ENCODE assay signal across 12 cellular contexts in genomic region chr5:111389390-111390082, GRCh38.
DNase-seq lines count a peak whose midpoint lies in the region; ATAC-seq and TF ChIP-seq lines count a peak whose summit lies in the region.
"Had no signal": no experiment of that assay in that cellular context is flagged by ENCODE, and none has a peak within 500 bp of the region (broad histone marks: within the 10 kb centered on the region; RNA-seq: fewer than 3 reads in every experiment).

No MANE protein-coding gene starts in this region.

- no peaks in the 10 kb centered on the region for H3K27me3 ChIP-seq in brain microvascular endothelial cell (replicated peaks)
- no peaks in the 10 kb centered on the region for H3K27me3 ChIP-seq in skeletal muscle satellite cell (ENCODE audit: control insufficient read depth, insufficient read depth, low read length)
- H3K27me3 ChIP-seq: gastroesophageal sphincter had no signal

- no peak overlapping the region for H3K4me2 ChIP-seq in skeletal muscle satellite cell (ENCODE audit: low read length)
- H3K4me2 ChIP-seq: PC-9 had no signal

- peaks cover 2% of the 10 kb centered on the region for H3K9me3 Mint-ChIP-seq in activated CD4-positive, alpha-beta T cell treated with anti-CD3 and anti-CD28 coated beads, Interleukin-2, amount 10 ng/mL, durations not matched to agents 7 days and 5 days

- CTCF ChIA-PET in activated CD4-positive, alpha-beta T cell treated with anti-CD3 and anti-CD28 coated beads, Interleukin-2, amount 10 ng/mL, durations not matched to agents 7 days and 5 days (lab: Charles Lee), result interaction anchor here (0.8 kb wide), 1 partner anchor 10 kb away, joined by 3 read pairs; no protein-coding TSS in a partner anchor

- no peak for TF ChIP-seq CTCF in brain microvascular endothelial cell (IDR thresholded peaks at IDR 0.05; ENCODE audit: low read depth, low read length, missing control alignments)

- H3K4me3 Mint-ChIP-seq in activated CD4-positive, alpha-beta T cell treated with anti-CD3 and anti-CD28 coated beads, Interleukin-2, amount 10 ng/mL, durations not matched to agents 7 days and 5 days, result no peak overlapping the region

- DNase-seq in activated CD4-positive, alpha-beta T cell treated with anti-CD3 and anti-CD28 coated beads for 48 hours, result peak; percentile 7
- DNase-seq in activated CD4-positive, alpha-beta T cell treated with anti-CD3 and anti-CD28 coated beads, Interleukin-2, amount 10 ng/mL, durations not matched to agents 7 days and 5 days, result no peak
- peak; percentile 93 for DNase-seq in M059J (ENCODE audit: low read depth)
- peak; percentile 56 for DNase-seq in brain microvascular endothelial cell
- no peak for DNase-seq in NCI-H2029 treated with DMSO at 0.1 percent for 48 hours (lab: John Stamatoyannopoulos, UW)
- no peak for DNase-seq in NCI-H187 (lab: John Stamatoyannopoulos, UW)
- DNase-seq: activated T-cell treated with anti-CD3 and anti-CD28 coated beads, Interleukin-2, amount 50 U/mL, for 1 hour; GDM1; PC-9 had no signal

- peak overlapping the region; percentile 2 for H3K9ac ChIP-seq in skeletal muscle satellite cell (ENCODE audit: low read depth, low read length)

- H3K4me1 Mint-ChIP-seq in activated CD4-positive, alpha-beta T cell treated with anti-CD3 and anti-CD28 coated beads, Interleukin-2, amount 10 ng/mL, durations not matched to agents 7 days and 5 days, result no peaks in the 10 kb centered on the region

- no peaks in the 10 kb centered on the region for H3K27me3 Mint-ChIP-seq in activated CD4-positive, alpha-beta T cell treated with anti-CD3 and anti-CD28 coated beads, Interleukin-2, amount 10 ng/mL, durations not matched to agents 7 days and 5 days

- H3K27ac Mint-ChIP-seq in activated CD4-positive, alpha-beta T cell treated with anti-CD3 and anti-CD28 coated beads, Interleukin-2, amount 10 ng/mL, durations not matched to agents 7 days and 5 days, result no peak overlapping the region

- ATAC-seq in HG02970 (IDR thresholded peaks at IDR 0.05; ENCODE audit: low FRiP score, unreplicated experiment), result no peak
- ATAC-seq: gastroesophageal sphincter had no signal

- POLR2A ChIA-PET in activated CD4-positive, alpha-beta T cell treated with anti-CD3 and anti-CD28 coated beads, Interleukin-2, amount 10 ng/mL, durations not matched to agents 7 days and 5 days (lab: Charles Lee), result no interaction called here

- H3K36me3 Mint-ChIP-seq in activated CD4-positive, alpha-beta T cell treated with anti-CD3 and anti-CD28 coated beads, Interleukin-2, amount 10 ng/mL, durations not matched to agents 7 days and 5 days (ENCODE audit: low read depth), result peaks cover 64% of the 10 kb centered on the region

- H3K36me3 ChIP-seq in brain microvascular endothelial cell (replicated peaks) (no peaks in the 10 kb centered on the region), skeletal muscle satellite cell (ENCODE audit: insufficient read depth, low read length) (no peaks in the 10 kb centered on the region)
- H3K36me3 ChIP-seq: gastroesophageal sphincter had no signal

- no peak overlapping the region for H3K27ac ChIP-seq in brain microvascular endothelial cell
- H3K27ac ChIP-seq: gastroesophageal sphincter, PC-9 had no signal

- H3K4me1 ChIP-seq in skeletal muscle satellite cell (ENCODE audit: control insufficient read depth, insufficient read depth, low read length), result peaks cover 8% of the 10 kb centered on the region
- H3K4me1 ChIP-seq: gastroesophageal sphincter had no signal

- H3K4me3 ChIP-seq in brain microvascular endothelial cell (ENCODE audit: low read depth, low read length) (no peak overlapping the region), skeletal muscle satellite cell (ENCODE audit: low read length) (no peak overlapping the region)
- H3K4me3 ChIP-seq: gastroesophageal sphincter, PC-9 had no signal

- H3K9me3 ChIP-seq in skeletal muscle satellite cell (replicated peaks; ENCODE audit: low read length), result no peaks in the 10 kb centered on the region
- H3K9me3 ChIP-seq: gastroesophageal sphincter had no signal

- in situ Hi-C loops in brain microvascular endothelial cell (cut with HindIII; ENCODE audit: low pct_ligation_motif_present, low sequenced_read_pairs), result no loop called here

Comparison
In these comparisons a context has a peak if more than half of its experiments do, and no peak if none do; other contexts are left out.
1. DNase-seq: peak in activated CD4-positive, alpha-beta T cell treated with anti-CD3 and anti-CD28 coated beads for 48 hours (single experiment), M059J (single experiment) and brain microvascular endothelial cell (single experiment); none in activated CD4-positive, alpha-beta T cell treated with anti-CD3 and anti-CD28 coated beads, Interleukin-2, amount 10 ng/mL, durations not matched to agents 7 days and 5 days (single experiment), NCI-H2029 treated with DMSO at 0.1 percent for 48 hours (single experiment) and NCI-H187 (0 of 2).